In genomic region chr13:48508001-48508400, GRCh38 we compare ENCODE assay signal across 20 cellular contexts.
"Had no signal": no experiment of that assay in that cellular context is flagged by ENCODE, and none has a peak within 500 bp of the region (broad histone marks: within the 10 kb centered on the region; RNA-seq: fewer than 3 reads in every experiment).

No MANE protein-coding gene starts in this region.

- H3K9me3 Mint-ChIP-seq: activated naive CD8-positive, alpha-beta T cell treated with anti-CD3 and anti-CD28 coated beads, Interleukin-2, amount 10 ng/mL, durations not matched to agents 7 days and 5 days; nephron progenitor cell; WTC11 had no signal

- H3K27ac Mint-ChIP-seq: activated CD4-positive, alpha-beta memory T cell treated with anti-CD3 and anti-CD28 coated beads, Interleukin-2, amount 10 ng/mL, durations not matched to agents 7 days and 5 days; activated CD8-positive, alpha-beta memory T cell treated with anti-CD3 and anti-CD28 coated beads, Interleukin-2, amount 10 ng/mL, durations not matched to agents 7 days and 5 days; activated naive CD8-positive, alpha-beta T cell treated with anti-CD3 and anti-CD28 coated beads, Interleukin-2, amount 10 ng/mL, durations not matched to agents 7 days and 5 days; T-helper 2 cell treated with Interferon-gamma antibody and Interleukin-4, amounts not matched to agents 5 μg/mL and 100 μg/mL, for 36 hours; WTC11 had no signal

- H3K4me3 Mint-ChIP-seq: activated CD4-positive, alpha-beta memory T cell treated with anti-CD3 and anti-CD28 coated beads, Interleukin-2, amount 10 ng/mL, durations not matched to agents 7 days and 5 days; activated CD8-positive, alpha-beta memory T cell treated with anti-CD3 and anti-CD28 coated beads, Interleukin-2, amount 10 ng/mL, durations not matched to agents 7 days and 5 days; activated naive CD8-positive, alpha-beta T cell treated with anti-CD3 and anti-CD28 coated beads, Interleukin-2, amount 10 ng/mL, durations not matched to agents 7 days and 5 days; nephron progenitor cell; T-helper 2 cell treated with Interferon-gamma antibody and Interleukin-4, amounts not matched to agents 5 μg/mL and 100 μg/mL, for 36 hours; WTC11 had no signal

- H3K36me3 Mint-ChIP-seq: WTC11 had no signal

- DNase-seq: activated CD4-positive, alpha-beta memory T cell treated with anti-CD3 and anti-CD28 coated beads, Interleukin-2, amount 10 ng/mL, durations not matched to agents 7 days and 5 days; activated CD4-positive, alpha-beta T cell treated with anti-CD3 and anti-CD28 coated beads for 4 hours; activated CD8-positive, alpha-beta memory T cell treated with anti-CD3 and anti-CD28 coated beads, Interleukin-2, amount 10 ng/mL, durations not matched to agents 7 days and 5 days; activated naive CD4-positive, alpha-beta T cell; activated naive CD8-positive, alpha-beta T cell treated with anti-CD3 and anti-CD28 coated beads, Interleukin-2, amount 10 ng/mL, durations not matched to agents 7 days and 5 days; amygdala; caudate nucleus; dorsolateral prefrontal cortex; hippocampal formation; left colon; nephron progenitor cell; nucleus accumbens; sigmoid colon; spleen; stimulated activated CD8-positive, alpha-beta memory T cell treated with anti-CD3 and anti-CD28 coated beads, Interleukin-4, amount 100 ng/mL, for 48 hours; stimulated activated naive CD4-positive, alpha-beta T cell; tibial artery had no signal

- ATAC-seq: activated CD8-positive, alpha-beta memory T cell treated with anti-CD3 and anti-CD28 coated beads, Interleukin-2, amount 10 ng/mL, durations not matched to agents 7 days and 5 days; left colon; WTC11 had no signal

- H3K27me3 Mint-ChIP-seq: activated CD4-positive, alpha-beta memory T cell treated with anti-CD3 and anti-CD28 coated beads, Interleukin-2, amount 10 ng/mL, durations not matched to agents 7 days and 5 days; activated CD8-positive, alpha-beta memory T cell treated with anti-CD3 and anti-CD28 coated beads, Interleukin-2, amount 10 ng/mL, durations not matched to agents 7 days and 5 days; activated naive CD8-positive, alpha-beta T cell treated with anti-CD3 and anti-CD28 coated beads, Interleukin-2, amount 10 ng/mL, durations not matched to agents 7 days and 5 days had no signal

- H3K27ac ChIP-seq: tibial artery had no signal

- H3K9me3 ChIP-seq: sigmoid colon, spleen, tibial artery had no signal

- H3K4me3 ChIP-seq: dorsolateral prefrontal cortex, lung, sigmoid colon, spleen, tibial artery had no signal

- H3K4me1 Mint-ChIP-seq: nephron progenitor cell had no signal
